In the genomic region with DNA sequence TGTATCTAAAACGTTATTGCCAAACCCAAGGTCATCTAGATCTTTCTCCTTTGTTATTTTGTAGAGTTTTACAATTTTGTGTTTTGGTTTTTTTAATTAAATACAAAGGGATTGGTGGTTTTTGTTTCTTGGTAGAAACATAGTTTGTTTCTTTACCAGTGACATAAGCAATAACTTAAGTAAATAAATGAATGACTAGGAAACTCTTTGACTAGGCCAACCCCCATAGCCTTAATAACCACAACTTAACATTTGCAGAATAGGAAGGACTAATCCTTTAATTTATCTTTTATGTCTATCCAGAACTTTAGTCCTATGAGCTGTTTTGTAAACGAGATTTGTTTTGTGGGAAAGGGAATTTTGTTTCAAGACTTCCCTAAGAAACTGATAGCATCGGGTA, we compare ENCODE assay signal across 18 cellular contexts.
DNase-seq lines count a peak whose midpoint lies in the region; ATAC-seq and TF ChIP-seq lines count a peak whose summit lies in the region.
"Had no signal": no experiment of that assay in that cellular context is flagged by ENCODE, and none has a peak within 500 bp of the region (broad histone marks: within the 10 kb centered on the region; RNA-seq: fewer than 3 reads in every experiment).

No MANE protein-coding gene starts in this region.

- ATAC-seq in PC-3 (no peak), T-cell (replicated peaks in 1 of 4) (no peak), SK-N-SH treated with all-trans-retinoic acid at 6 μM for 48 hours (no peak)
- ATAC-seq: HCT116, K562 had no signal

- TF ChIP-seq EP300 in sigmoid colon (IDR thresholded peaks at IDR 0.05): no peak

- CTCF ChIA-PET in PC-3 (lab: Charles Lee): no interaction called here
- CTCF ChIA-PET in CD4-positive, alpha-beta memory T cell (lab: Charles Lee; ENCODE audit: partially characterized antibody): no interaction called here
- CTCF ChIA-PET in T-cell (lab: Charles Lee): interaction anchor here in 1 of 2 donors (0.6 kb wide), 1 partner anchor 24 kb away, joined by 6 read pairs; no protein-coding TSS in a partner anchor

- intact Hi-C loops in PC-3 (cut with micrococcal nuclease): loop anchor here (1.0 to 5.0 kb wide), 3 partner anchors 102 to 207 kb away; no protein-coding TSS in a partner anchor
- intact Hi-C loops in sigmoid colon (cut with DNase I): loop anchor here (5.0 to 10.0 kb wide), 3 partner anchors 42 to 160 kb away; partner anchors contain the start of gene PRKCA
- intact Hi-C loops in CD4-positive, alpha-beta memory T cell (cut with micrococcal nuclease): no loop called here

- peaks cover 1 to 12% of the 10 kb centered on the region in 2 donors for H3K36me3 Mint-ChIP-seq in CD4-positive, alpha-beta memory T cell
- H3K36me3 Mint-ChIP-seq in T-cell: peaks cover 4% of the 10 kb centered on the region

- peaks cover 10% of the 10 kb centered on the region for H3F3A ChIP-seq in PC-3 (ENCODE audit: low read length, unreplicated experiment)

- no peak overlapping the region for H3K9ac ChIP-seq in PC-3 (ENCODE audit: low read length)

- peak overlapping the region in 1 of 8 donors; percentile 20 for H3K4me3 Mint-ChIP-seq in CD4-positive, alpha-beta memory T cell
- no peak overlapping the region for H3K4me3 Mint-ChIP-seq in T-cell
- H3K4me3 Mint-ChIP-seq: CD4-positive, alpha-beta T cell had no signal

- no peak overlapping the region for H3K27ac Mint-ChIP-seq in CD4-positive, alpha-beta memory T cell
- no peak overlapping the region for H3K27ac Mint-ChIP-seq in T-cell
- H3K27ac Mint-ChIP-seq: CD4-positive, alpha-beta T cell had no signal

- H3K27me3 ChIP-seq in PC-3 (ENCODE audit: low read length) (no peaks in the 10 kb centered on the region), sigmoid colon (no peaks in the 10 kb centered on the region)
- no peaks in the 10 kb centered on the region for H3K27me3 ChIP-seq in CD4-positive, alpha-beta memory T cell (ENCODE audit: insufficient read depth, low read length)
- H3K27me3 ChIP-seq: BE2C had no signal

- POLR2A ChIA-PET in PC-3 (lab: Charles Lee; ENCODE audit: unreplicated experiment): interaction anchor here (0.7 kb wide), 1 partner anchor 64 kb away, joined by 4 read pairs; no protein-coding TSS in a partner anchor
- POLR2A ChIA-PET in CD4-positive, alpha-beta memory T cell (lab: Charles Lee; ENCODE audit: partially characterized antibody): no interaction called here
- POLR2A ChIA-PET in T-cell (lab: Charles Lee): no interaction called here

- H3K9me2 ChIP-seq in PC-3 (replicated peaks; ENCODE audit: low read length): no peaks in the 10 kb centered on the region

- H3K27ac ChIP-seq in PC-3 (ENCODE audit: low read length) (no peak overlapping the region), sigmoid colon (peak overlapping the region in 3 of 4 donors; percentile 17 to 75 (median 75))
- no peak overlapping the region for H3K27ac ChIP-seq in CD4-positive, alpha-beta memory T cell (ENCODE audit: low read depth, low read length)
- H3K27ac ChIP-seq: SK-N-MC had no signal

- BruUV-seq in PC-3 (replicated peaks; lab: Mats Ljungman, UMichigan): no TSS peak

- H3K4me3 ChIP-seq in PC-3 (ENCODE audit: low read length) (no peak overlapping the region), sigmoid colon (no peak overlapping the region)
- no peak overlapping the region for H3K4me3 ChIP-seq in CD4-positive, alpha-beta memory T cell (ENCODE audit: low read length in 2 of 2)
- H3K4me3 ChIP-seq: K562, PC-9, SK-N-MC had no signal

- no peak overlapping the region for H2AFZ ChIP-seq in PC-3 (ENCODE audit: low read length)
- H2AFZ ChIP-seq: PC-9 had no signal

- H3K4me2 ChIP-seq in PC-3 (ENCODE audit: low read length): no peak overlapping the region
- H3K4me2 ChIP-seq: PC-9 had no signal

- H3K4me1 ChIP-seq in PC-3 (ENCODE audit: insufficient read depth, low read length): peaks cover 91% of the 10 kb centered on the region
- H3K4me1 ChIP-seq in sigmoid colon: peaks cover 0 to 72% (median 70%) of the 10 kb centered on the region in 4 donors
- peaks cover 35% of the 10 kb centered on the region for H3K4me1 ChIP-seq in CD4-positive, alpha-beta memory T cell (ENCODE audit: insufficient read depth, low read length)

- no peaks in the 10 kb centered on the region for H3K9me3 ChIP-seq in PC-3 (ENCODE audit: low read length)
- H3K9me3 ChIP-seq in sigmoid colon: no peaks in the 10 kb centered on the region
- no peaks in the 10 kb centered on the region for H3K9me3 ChIP-seq in CD4-positive, alpha-beta memory T cell (ENCODE audit: control insufficient read depth in 1 of 2, low read length in 2 of 2)
- H3K9me3 ChIP-seq: BE2C had no signal

- 68 to 82% methylated on average over 3 of the region's 3 CpGs for WGBS in sigmoid colon, 2 donors

- H3K9me3 Mint-ChIP-seq in CD4-positive, alpha-beta memory T cell: no peaks in the 10 kb centered on the region
- no peaks in the 10 kb centered on the region for H3K9me3 Mint-ChIP-seq in T-cell
- H3K9me3 Mint-ChIP-seq: CD4-positive, alpha-beta T cell had no signal

- H4K20me1 ChIP-seq in PC-3 (ENCODE audit: low read length): no peaks in the 10 kb centered on the region

- H3K27me3 Mint-ChIP-seq in CD4-positive, alpha-beta memory T cell: no peaks in the 10 kb centered on the region
- H3K27me3 Mint-ChIP-seq in T-cell: no peaks in the 10 kb centered on the region
- H3K27me3 Mint-ChIP-seq: CD4-positive, alpha-beta T cell had no signal

- TF ChIP-seq CTCF in PC-3 (conservative IDR thresholded peaks at IDR 0.05; ENCODE audit: low read depth, low read length) (no peak), sigmoid colon (IDR thresholded peaks at IDR 0.05) (no peak)

- H3K4me1 Mint-ChIP-seq in CD4-positive, alpha-beta memory T cell: peaks cover 46 to 82% (median 60%) of the 10 kb centered on the region in 4 donors
- peaks cover 80 to 84% (median 83%) of the 10 kb centered on the region in 3 donors for H3K4me1 Mint-ChIP-seq in T-cell

- DNase-seq in EH (ENCODE audit: low read depth): peak; percentile 35
- peak; percentile 37 for DNase-seq in PC-3
- DNase-seq in fibroblast of gingiva (ENCODE audit: low read depth): peak; percentile 46
- no peak for DNase-seq in sigmoid colon
- DNase-seq in CD4-positive, alpha-beta memory T cell: no peak
- DNase-seq in T-cell: no peak
- no peak for DNase-seq in NCI-H1694 treated with DMSO at 0.1 percent for 48 hours (lab: John Stamatoyannopoulos, UW)
- DNase-seq: BE2C; Calu3; CD4-positive, alpha-beta T cell; NCI-H1436 treated with DMSO at 0.1 percent for 48 hours; NCI-H2081; NCI-H82; PC-9 had no signal

- no peak for TF ChIP-seq POLR2A in sigmoid colon (IDR thresholded peaks at IDR 0.05)

- peaks cover 69% of the 10 kb centered on the region for H3K79me2 ChIP-seq in PC-3 (ENCODE audit: low read length)

- H3K36me3 ChIP-seq in PC-3 (ENCODE audit: low read depth, low read length) (no peaks in the 10 kb centered on the region), sigmoid colon (no peaks in the 10 kb centered on the region)
- no peaks in the 10 kb centered on the region for H3K36me3 ChIP-seq in CD4-positive, alpha-beta memory T cell (ENCODE audit: insufficient read depth, low read length)
- H3K36me3 ChIP-seq: BE2C had no signal

TF ChIP-seq in SK-N-SH treated with all-trans-retinoic acid at 6 μM for 48 hours, 23 proteins besides CTCF, POLR2A, EP300 and RAD21:
- TF ChIP-seq TSHZ2 (CRISPR knock-in tag; IDR thresholded peaks at IDR 0.05) (no peak), SNAI2 (CRISPR knock-in tag; IDR thresholded peaks at IDR 0.05) (no peak), TOX (CRISPR knock-in tag; IDR thresholded peaks at IDR 0.05; ENCODE audit: borderline replicate concordance) (no peak), ZC3H10 (CRISPR knock-in tag; IDR thresholded peaks at IDR 0.05) (no peak), CSDC2 (CRISPR knock-in tag; IDR thresholded peaks at IDR 0.05) (no peak), ZNF70 (CRISPR knock-in tag; IDR thresholded peaks at IDR 0.05) (no peak), ESRRG (CRISPR knock-in tag; IDR thresholded peaks at IDR 0.05) (no peak), OSR1 (CRISPR knock-in tag; IDR thresholded peaks at IDR 0.05) (no peak), GLIS3 (CRISPR knock-in tag; IDR thresholded peaks at IDR 0.05) (no peak)
TF ChIP-seq in SK-N-SH treated with all-trans-retinoic acid at 6 μM for 48 hours: peak in this region for 0.

Comparison
In these comparisons a context has a peak if more than half of its experiments do, and no peak if none do; other contexts are left out.
1. DNase-seq: peak in EH (single experiment), PC-3 (single experiment) and fibroblast of gingiva (single experiment); none in sigmoid colon (single experiment), CD4-positive, alpha-beta memory T cell (0 of 5), T-cell (0 of 34) and NCI-H1694 treated with DMSO at 0.1 percent for 48 hours (single experiment).
2. H3K27ac ChIP-seq: peak in sigmoid colon (3 of 4); none in PC-3 (single experiment) and CD4-positive, alpha-beta memory T cell (single experiment).